In the genomic region with DNA sequence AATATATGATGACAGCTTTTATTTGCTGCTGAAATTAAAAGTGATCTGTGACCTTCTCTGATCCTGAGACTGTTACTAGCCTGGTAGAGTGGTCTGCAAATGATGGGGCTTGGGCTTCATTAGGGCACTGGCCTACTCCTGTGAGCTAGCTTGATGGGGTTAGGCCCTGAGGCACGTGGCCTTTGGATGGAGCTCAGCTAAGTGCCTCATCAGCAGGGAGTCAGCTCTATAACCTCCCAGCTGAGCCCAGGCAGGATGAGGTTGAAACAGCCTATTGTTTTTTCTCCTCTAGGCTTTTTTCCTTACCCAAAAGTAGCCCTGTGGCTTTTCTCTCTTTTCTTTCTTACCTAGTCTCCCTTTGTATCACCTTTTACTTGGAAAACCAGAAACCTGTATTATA, we compare ENCODE assay signal across 24 cellular contexts.
"Had no signal": no experiment of that assay in that cellular context is flagged by ENCODE, and none has a peak within 500 bp of the region (broad histone marks: within the 10 kb centered on the region; RNA-seq: fewer than 3 reads in every experiment).

No MANE protein-coding gene starts in this region.

- H3K4me1 Mint-ChIP-seq: immature natural killer cell; stimulated activated memory B cell treated with anti-CD40 and anti-IgM and Interleukin-4, amounts not matched to agents 10 μg/mL and 1 μg/mL and 100 μg/mL, for 72 hours; stimulated activated naive CD8-positive, alpha-beta T cell treated with anti-CD3 and anti-CD28 coated beads, Interleukin-15, amount 100 ng/mL, for 72 hours had no signal

- DNase-seq: effector CD4-positive, alpha-beta T cell; endodermal cell; foreskin keratinocyte; head of caudate nucleus; immature natural killer cell; kidney; left cardiac atrium; left ventricle myocardium inferior; lower lobe of right lung; midbrain; occipital lobe; pancreas; right cardiac atrium; small intestine; stimulated activated CD4-positive, alpha-beta T cell treated with anti-CD3 and anti-CD28 coated beads, Interleukin-2, amount 100 ng/mL, for 48 hours; stimulated activated naive CD8-positive, alpha-beta T cell treated with anti-CD3 and anti-CD28 coated beads, Interleukin-15, amount 100 ng/mL, for 72 hours; testis; transverse colon had no signal

- H3K27me3 Mint-ChIP-seq: progenitor cell of endocrine pancreas; stimulated activated naive CD8-positive, alpha-beta T cell treated with anti-CD3 and anti-CD28 coated beads, Interleukin-15, amount 100 ng/mL, for 72 hours had no signal

- H3K27me3 ChIP-seq: foreskin keratinocyte, neural progenitor cell, testis, transverse colon had no signal

- H3K4me2 ChIP-seq: neural progenitor cell had no signal

- H3K9me3 Mint-ChIP-seq: immature natural killer cell; memory B cell; natural killer cell treated with Interleukin-12 subunit alpha and Interleukin-12 subunit beta and Interleukin-15 and Interleukin-18, amount 100 ng/mL, for 72 hours; stimulated activated memory B cell treated with anti-CD40 and anti-IgM and Interleukin-4, amounts not matched to agents 10 μg/mL and 1 μg/mL and 100 μg/mL, for 72 hours; stimulated activated naive CD8-positive, alpha-beta T cell treated with anti-CD3 and anti-CD28 coated beads, Interleukin-15, amount 100 ng/mL, for 72 hours had no signal

- H3K36me3 ChIP-seq: left ventricle myocardium inferior, lower lobe of right lung, neural progenitor cell, pancreas, transverse colon had no signal

- H3K4me1 ChIP-seq: foreskin keratinocyte, left ventricle myocardium inferior, lower lobe of right lung, pancreas, testis, transverse colon had no signal

- H3K4me3 ChIP-seq: coronary artery, left ventricle myocardium inferior, lower lobe of right lung, neural progenitor cell, pancreas, testis, transverse colon had no signal

- ATAC-seq: foreskin keratinocyte; left cardiac atrium; lower lobe of right lung; pancreas; right cardiac atrium; stimulated activated memory B cell treated with anti-CD40 and anti-IgM and Interleukin-4, amounts not matched to agents 10 μg/mL and 1 μg/mL and 100 μg/mL, for 72 hours; stimulated activated naive CD8-positive, alpha-beta T cell treated with anti-CD3 and anti-CD28 coated beads, Interleukin-15, amount 100 ng/mL, for 72 hours had no signal

- H3K36me3 Mint-ChIP-seq: immature natural killer cell; memory B cell; natural killer cell treated with Interleukin-12 subunit alpha and Interleukin-12 subunit beta and Interleukin-15 and Interleukin-18, amount 100 ng/mL, for 72 hours; neural progenitor cell; stimulated activated memory B cell treated with anti-CD40 and anti-IgM and Interleukin-4, amounts not matched to agents 10 μg/mL and 1 μg/mL and 100 μg/mL, for 72 hours had no signal

- H3K9me3 ChIP-seq: left ventricle myocardium inferior, lower lobe of right lung, pancreas, testis, transverse colon had no signal

- H3K4me3 Mint-ChIP-seq: endodermal cell; immature natural killer cell; memory B cell; natural killer cell treated with Interleukin-12 subunit alpha and Interleukin-12 subunit beta and Interleukin-15 and Interleukin-18, amount 100 ng/mL, for 72 hours; neural progenitor cell; stimulated activated memory B cell treated with anti-CD40 and anti-IgM and Interleukin-4, amounts not matched to agents 10 μg/mL and 1 μg/mL and 100 μg/mL, for 72 hours; stimulated activated naive CD8-positive, alpha-beta T cell treated with anti-CD3 and anti-CD28 coated beads, Interleukin-15, amount 100 ng/mL, for 72 hours had no signal

- H3K27ac ChIP-seq: coronary artery, foreskin keratinocyte, left ventricle myocardium inferior, lower lobe of right lung, neural progenitor cell, pancreas, testis, transverse colon had no signal

- H3K27ac Mint-ChIP-seq: endodermal cell; immature natural killer cell; memory B cell; natural killer cell treated with Interleukin-12 subunit alpha and Interleukin-12 subunit beta and Interleukin-15 and Interleukin-18, amount 100 ng/mL, for 72 hours; neural progenitor cell; progenitor cell of endocrine pancreas; stimulated activated memory B cell treated with anti-CD40 and anti-IgM and Interleukin-4, amounts not matched to agents 10 μg/mL and 1 μg/mL and 100 μg/mL, for 72 hours; stimulated activated naive CD8-positive, alpha-beta T cell treated with anti-CD3 and anti-CD28 coated beads, Interleukin-15, amount 100 ng/mL, for 72 hours had no signal
